ENCODE assay signal across 8 cellular contexts in the genomic region with DNA sequence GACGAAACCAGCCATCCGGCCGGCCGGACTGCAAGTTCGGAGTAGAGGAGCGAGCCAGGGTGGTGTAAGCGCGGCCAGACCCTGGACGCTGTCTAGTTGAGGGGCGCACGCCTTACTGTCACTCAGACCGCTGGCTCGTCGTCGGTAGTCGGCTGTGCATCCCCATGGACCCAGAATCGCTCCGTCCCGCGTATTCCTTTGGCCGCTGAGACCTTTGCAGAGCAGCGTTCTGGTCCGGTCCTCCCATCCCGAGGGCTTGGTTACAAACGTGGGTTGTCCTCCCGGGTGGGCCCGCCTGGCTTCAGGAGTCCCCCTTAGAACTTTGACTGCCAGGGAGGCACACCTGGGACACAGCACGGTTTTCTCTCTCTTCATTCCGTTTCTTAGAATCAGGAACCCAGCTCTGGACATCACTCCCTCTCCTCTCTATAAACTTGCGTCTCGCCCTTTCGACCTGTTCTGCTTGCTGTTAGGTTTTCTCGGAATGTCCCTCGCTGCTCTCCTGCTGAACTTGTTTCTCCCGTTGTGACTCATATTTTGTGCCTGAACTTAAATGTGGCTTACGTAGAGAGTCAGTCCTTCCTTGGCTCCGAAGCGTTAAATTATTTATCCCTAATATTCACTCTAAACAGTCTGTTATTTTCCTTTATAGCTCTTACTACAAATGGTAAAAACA. TPM values are rescaled to one million over a fixed set of nuclear protein-coding genes. Genes with fewer than 3 reads are reported as not detected.
DNase-seq lines count a peak whose midpoint lies in the region; ATAC-seq and TF ChIP-seq lines count a peak whose summit lies in the region.

No MANE protein-coding gene starts in this region.

- no peaks in the 10 kb centered on the region for H3K27me3 ChIP-seq in mesenchymal stem cell (ENCODE audit: control insufficient read depth in 1 of 2, insufficient read depth in 1 of 2, low read length in 2 of 2)

- 5% methylated on average over 38 of the region's 38 CpGs for WGBS in mesenchymal stem cell

- H4K91ac ChIP-seq in mesenchymal stem cell (ENCODE audit: low read length): no peak overlapping the region

- H3K27ac Mint-ChIP-seq in dendritic cell treated with granulocyte-macrophage colony-stimulating factor and Interleukin-4, amounts not matched to agents 40 ng/mL and 50 ng/mL, for 4 days: peak overlapping the region; percentile 94

- H2BK15ac ChIP-seq in mesenchymal stem cell (ENCODE audit: low read depth, poor library complexity, severe bottlenecking): no peak overlapping the region

- H3K4me2 ChIP-seq in mesenchymal stem cell (ENCODE audit: low read length, poor library complexity, severe bottlenecking): peak overlapping the region; percentile 92

- peak overlapping the region in 1 of 2 experiments; percentile 12 for H3K4ac ChIP-seq in mesenchymal stem cell (ENCODE audit: low read depth in 1 of 2, low read length in 2 of 2)

- H4K8ac ChIP-seq in mesenchymal stem cell (ENCODE audit: low read length): peak overlapping the region; percentile 16

- H3K27ac ChIP-seq in mesenchymal stem cell (ENCODE audit: low read length, poor library complexity, severe bottlenecking): no peak overlapping the region

- peak overlapping the region; percentile 68 for H2AFZ ChIP-seq in mesenchymal stem cell (ENCODE audit: low read depth, low read length)

- DNase-seq in AG04449 (ENCODE audit: low read depth, low spot score): no peak
- DNase-seq in RKO (ENCODE audit: low spot score): peak; percentile 85
- peak; percentile 41 for DNase-seq in mesenchymal stem cell
- peak; percentile 53 for DNase-seq in ureter (ENCODE audit: low spot score)
- no peak for DNase-seq in NCI-H2107 (lab: John Stamatoyannopoulos, UW)

- peak overlapping the region; percentile 85 for H3K9ac ChIP-seq in mesenchymal stem cell (ENCODE audit: low read length)

- peak overlapping the region; percentile 86 for H3K4me3 Mint-ChIP-seq in dendritic cell treated with granulocyte-macrophage colony-stimulating factor and Interleukin-4, amounts not matched to agents 40 ng/mL and 50 ng/mL, for 4 days

- H3K9me3 Mint-ChIP-seq in dendritic cell treated with granulocyte-macrophage colony-stimulating factor and Interleukin-4, amounts not matched to agents 40 ng/mL and 50 ng/mL, for 4 days: no peaks in the 10 kb centered on the region

- H3K79me1 ChIP-seq in mesenchymal stem cell (replicated peaks; ENCODE audit: low read length, poor library complexity, severe bottlenecking): peaks cover 18% of the 10 kb centered on the region

- peak overlapping the region in 1 of 2 experiments; percentile 63 for H3K23ac ChIP-seq in mesenchymal stem cell (ENCODE audit: low read length in 2 of 2)

- CTCF ChIA-PET in AG04449 (lab: Yijun Ruan, JAX): interaction anchor here (0.6 to 3.4 kb wide), 4 partner anchors 9 to 209 kb away, joined by 3 to 14 read pairs (median 12); no protein-coding TSS in a partner anchor

- H3K36me3 ChIP-seq in mesenchymal stem cell (ENCODE audit: control insufficient read depth in 1 of 2, insufficient read depth in 2 of 2, low read depth in 1 of 2, low read length in 2 of 2): peaks cover 0 to 21% of the 10 kb centered on the region in 2 experiments

- intact Hi-C loops in dendritic cell treated with granulocyte-macrophage colony-stimulating factor and Interleukin-4, amounts not matched to agents 40 ng/mL and 50 ng/mL, for 4 days (cut with micrococcal nuclease): loop anchor here (5.0 to 10.0 kb wide), 2 partner anchors 68 to 150 kb away; a partner anchor contains a TSS

- H3K9me3 ChIP-seq in mesenchymal stem cell (ENCODE audit: control insufficient read depth, low read length): no peaks in the 10 kb centered on the region

- no peak for TF ChIP-seq CTCF in AG04449 (IDR thresholded peaks at IDR 0.05; ENCODE audit: insufficient read depth, low read length, missing control alignments)

- no peak overlapping the region for H2AK5ac ChIP-seq in mesenchymal stem cell (ENCODE audit: low read length, severe bottlenecking)

- peak overlapping the region in 1 of 2 experiments; percentile 57 for H3K14ac ChIP-seq in mesenchymal stem cell (ENCODE audit: low read length in 2 of 2)

- ATAC-seq in GM18511 (IDR thresholded peaks at IDR 0.05; ENCODE audit: unreplicated experiment) (peak; percentile 59), HG02938 (IDR thresholded peaks at IDR 0.05; ENCODE audit: unreplicated experiment) (peak; percentile 44)

- H2BK12ac ChIP-seq in mesenchymal stem cell (ENCODE audit: low read length in 2 of 2): peak overlapping the region in 1 of 2 experiments; percentile 70

- no peak overlapping the region for H2BK5ac ChIP-seq in mesenchymal stem cell (ENCODE audit: low read depth, low read length, poor library complexity, severe bottlenecking)

- H3K4me1 Mint-ChIP-seq in dendritic cell treated with granulocyte-macrophage colony-stimulating factor and Interleukin-4, amounts not matched to agents 40 ng/mL and 50 ng/mL, for 4 days (ENCODE audit: low read depth): peaks cover 41% of the 10 kb centered on the region

- H3K36me3 Mint-ChIP-seq in dendritic cell treated with granulocyte-macrophage colony-stimulating factor and Interleukin-4, amounts not matched to agents 40 ng/mL and 50 ng/mL, for 4 days (ENCODE audit: low read depth): peaks cover 45% of the 10 kb centered on the region

- POLR2A ChIA-PET in AG04449 (lab: Yijun Ruan, JAX): interaction anchor here (0.6 to 1.3 kb wide), 5 partner anchors 10 to 149 kb away, joined by 3 to 4 read pairs (median 3); no protein-coding TSS in a partner anchor

- H3K27me3 Mint-ChIP-seq in dendritic cell treated with granulocyte-macrophage colony-stimulating factor and Interleukin-4, amounts not matched to agents 40 ng/mL and 50 ng/mL, for 4 days: no peaks in the 10 kb centered on the region

- peak overlapping the region; percentile 11 to 90 for H3K18ac ChIP-seq in mesenchymal stem cell (ENCODE audit: low read depth in 1 of 2, low read length in 2 of 2)

- H3K4me3 ChIP-seq in AG04449 (ENCODE audit: low read depth, low read length) (peak overlapping the region; percentile 84), mesenchymal stem cell (ENCODE audit: insufficient read depth in 1 of 2, low read depth in 1 of 2, low read length in 2 of 2) (peak overlapping the region; percentile 79 to 86)

- H3K4me1 ChIP-seq in mesenchymal stem cell (ENCODE audit: control insufficient read depth, insufficient read depth, low read depth, low read length): peaks cover 3% of the 10 kb centered on the region

- no peak overlapping the region for H2BK120ac ChIP-seq in mesenchymal stem cell (ENCODE audit: low read depth, low read length)

RNA-seq across cellular contexts. Expression of a gene that starts 0.7 kb away (rescaled TPM):
- 7.1 TPM for polyA plus RNA-seq in mesenchymal stem cell (2013, experiment 1 of 2)
- polyA plus RNA-seq in mesenchymal stem cell (2013, experiment 2 of 2): 6.9 TPM
- 62.6 TPM for total RNA-seq in ureter

Comparison
In these comparisons a context has a peak if more than half of its experiments do, and no peak if none do; other contexts are left out.
1. DNase-seq: peak in RKO (single experiment), mesenchymal stem cell (single experiment) and ureter (single experiment); none in AG04449 (single experiment) and NCI-H2107 (single experiment).